Comparison of ENCODE assay signal across 22 cellular contexts in the genomic region with DNA sequence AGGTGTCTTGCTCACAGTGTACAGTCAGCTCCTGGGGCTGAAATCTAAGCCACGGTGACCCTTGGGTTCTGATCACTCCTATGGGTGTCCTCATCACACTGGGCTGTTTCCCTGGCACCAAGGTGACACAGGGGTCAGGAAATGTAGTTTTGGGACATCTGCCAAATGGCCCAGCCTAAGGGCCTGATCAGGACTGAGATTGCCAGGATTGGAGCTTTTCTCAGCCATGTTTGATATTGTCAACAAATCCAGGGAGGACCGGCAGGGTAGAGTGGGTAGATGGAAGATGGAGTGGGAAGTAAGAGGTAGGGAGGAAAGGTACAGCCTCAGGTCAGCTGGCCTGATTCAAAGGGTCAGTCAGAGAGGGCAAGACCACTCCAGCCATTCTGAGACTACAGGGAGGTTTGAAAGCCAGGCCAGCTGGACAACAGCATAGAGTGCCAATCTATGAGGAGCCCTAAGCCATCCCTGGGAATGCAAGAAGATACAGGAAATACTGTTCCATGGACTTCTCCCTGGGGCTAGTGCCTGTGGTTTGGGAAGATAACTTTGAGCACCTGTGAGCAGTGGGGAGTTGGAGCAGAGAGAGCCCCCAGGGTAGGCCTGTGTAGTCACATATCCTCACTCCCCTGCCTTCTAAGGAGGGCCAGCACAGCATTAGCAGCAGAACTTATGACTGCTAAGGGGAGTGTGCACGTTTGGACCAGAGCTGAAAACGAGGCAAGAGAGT.
"Had no signal": no experiment of that assay in that cellular context is flagged by ENCODE, and none has a peak within 500 bp of the region (broad histone marks: within the 10 kb centered on the region; RNA-seq: fewer than 3 reads in every experiment).

No MANE protein-coding gene starts in this region.

- H3K27me3 ChIP-seq: adrenal gland, ascending aorta had no signal

- H3K27me3 Mint-ChIP-seq: activated naive CD8-positive, alpha-beta T cell had no signal

- H3K4me1 ChIP-seq: adrenal gland, lower lobe of right lung had no signal

- H3K36me3 ChIP-seq: adrenal gland, ascending aorta, brain microvascular endothelial cell, lower lobe of right lung had no signal

- H3K27ac Mint-ChIP-seq: activated CD4-positive, alpha-beta T cell treated with anti-CD3 and anti-CD28 coated beads, Interleukin-2, amount 10 ng/mL, durations not matched to agents 7 days and 5 days; activated CD8-positive, alpha-beta T cell treated with anti-CD3 and anti-CD28 coated beads for 36 hours; activated naive CD8-positive, alpha-beta T cell; naive thymus-derived CD4-positive, alpha-beta T cell; stimulated activated naive B cell treated with anti-CD40 and anti-IgM and Interleukin-4, amounts not matched to agents 10 μg/mL and 1 μg/mL and 100 μg/mL, for 72 hours had no signal

- H3K4me3 Mint-ChIP-seq: activated CD4-positive, alpha-beta T cell treated with anti-CD3 and anti-CD28 coated beads, Interleukin-2, amount 10 ng/mL, durations not matched to agents 7 days and 5 days; activated CD8-positive, alpha-beta T cell treated with anti-CD3 and anti-CD28 coated beads for 36 hours; activated naive CD8-positive, alpha-beta T cell; central memory CD8-positive, alpha-beta T cell; naive thymus-derived CD4-positive, alpha-beta T cell; neural crest cell; stimulated activated naive B cell treated with anti-CD40 and anti-IgM and Interleukin-4, amounts not matched to agents 10 μg/mL and 1 μg/mL and 100 μg/mL, for 72 hours had no signal

- H3K9me3 ChIP-seq: adrenal gland, ascending aorta, lower lobe of right lung had no signal

- DNase-seq: activated CD4-positive, alpha-beta T cell treated with anti-CD3 and anti-CD28 coated beads, Interleukin-2, amount 10 ng/mL, durations not matched to agents 7 days and 5 days; activated CD8-positive, alpha-beta T cell treated with anti-CD3 and anti-CD28 coated beads for 36 hours; activated T-cell treated with anti-CD3 and anti-CD28 coated beads, Interleukin-2, amount 50 U/mL, for 1 hour; adrenal gland; brain microvascular endothelial cell; foreskin fibroblast; kidney; lower lobe of right lung; naive thymus-derived CD4-positive, alpha-beta T cell; occipital lobe; posterior cingulate gyrus; retina; stimulated activated CD4-positive, alpha-beta T cell treated with anti-CD3 and anti-CD28 coated beads, Interleukin-2, amount 100 ng/mL, for 48 hours; stimulated activated CD8-positive, alpha-beta memory T cell treated with anti-CD3 and anti-CD28 coated beads, Interleukin-4, amount 100 ng/mL, for 48 hours; stimulated activated naive B cell treated with anti-CD40 and anti-IgM and Interleukin-4, amounts not matched to agents 10 μg/mL and 1 μg/mL and 100 μg/mL, for 72 hours; trophoblast cell had no signal

- ATAC-seq: activated CD4-positive, CD25-positive, alpha-beta regulatory T cell treated with anti-CD3 and anti-CD28 coated beads, Interleukin-2, amount 50 U/mL, for 24 hours; activated CD8-positive, alpha-beta T cell treated with anti-CD3 and anti-CD28 coated beads for 36 hours; lower lobe of right lung; naive thymus-derived CD4-positive, alpha-beta T cell; stimulated activated naive B cell treated with anti-CD40 and anti-IgM and Interleukin-4, amounts not matched to agents 10 μg/mL and 1 μg/mL and 100 μg/mL, for 72 hours had no signal

- H3K9me3 Mint-ChIP-seq: activated CD4-positive, alpha-beta T cell treated with anti-CD3 and anti-CD28 coated beads, Interleukin-2, amount 10 ng/mL, durations not matched to agents 7 days and 5 days; activated CD8-positive, alpha-beta T cell treated with anti-CD3 and anti-CD28 coated beads for 36 hours; central memory CD8-positive, alpha-beta T cell; stimulated activated naive B cell treated with anti-CD40 and anti-IgM and Interleukin-4, amounts not matched to agents 10 μg/mL and 1 μg/mL and 100 μg/mL, for 72 hours had no signal

- H3K4me1 Mint-ChIP-seq: activated CD4-positive, alpha-beta T cell treated with anti-CD3 and anti-CD28 coated beads, Interleukin-2, amount 10 ng/mL, durations not matched to agents 7 days and 5 days; central memory CD8-positive, alpha-beta T cell; naive thymus-derived CD4-positive, alpha-beta T cell; stimulated activated naive B cell treated with anti-CD40 and anti-IgM and Interleukin-4, amounts not matched to agents 10 μg/mL and 1 μg/mL and 100 μg/mL, for 72 hours had no signal

- H3K27ac ChIP-seq: ascending aorta, brain microvascular endothelial cell, lower lobe of right lung, VCaP had no signal

- H3K4me3 ChIP-seq: adrenal gland, ascending aorta, lower lobe of right lung had no signal

- H3K36me3 Mint-ChIP-seq: activated naive CD8-positive, alpha-beta T cell; naive thymus-derived CD4-positive, alpha-beta T cell; stimulated activated naive B cell treated with anti-CD40 and anti-IgM and Interleukin-4, amounts not matched to agents 10 μg/mL and 1 μg/mL and 100 μg/mL, for 72 hours had no signal
